ENCODE assay signal across 9 cellular contexts in the genomic region with DNA sequence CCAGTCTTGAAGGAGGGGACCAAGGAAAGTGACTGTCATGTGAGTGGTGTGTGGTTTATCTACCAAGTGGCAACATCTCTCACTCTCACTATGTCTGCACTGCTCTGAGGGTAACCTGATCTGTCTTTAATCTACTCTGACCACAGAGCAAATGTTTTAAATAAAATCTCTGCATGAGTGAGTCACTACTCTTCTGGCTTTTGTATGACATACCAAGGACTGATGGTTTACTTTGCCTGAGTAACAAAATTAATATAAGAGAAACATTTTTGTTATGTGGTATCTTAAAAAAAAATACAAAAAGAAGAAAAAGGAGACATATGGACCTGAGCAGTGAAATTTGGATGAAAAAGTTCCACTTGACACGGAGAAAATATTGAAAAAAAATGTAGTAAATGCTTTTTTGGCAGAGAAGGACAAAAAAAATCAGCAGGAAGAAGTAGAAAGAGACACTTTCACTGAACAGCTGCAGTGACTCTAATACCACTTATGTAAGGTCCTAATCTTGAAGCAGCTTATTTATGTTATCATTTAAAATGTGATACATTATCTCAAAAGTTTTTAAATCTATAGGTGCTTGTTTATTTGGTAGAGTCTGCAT.
A peak's percentile ranks its signal among the peaks of the same experiment; 100 is the strongest.
DNase-seq lines count a peak whose midpoint lies in the region; ATAC-seq, FAIRE-seq and TF ChIP-seq lines count a peak whose summit lies in the region.
"Had no signal": no experiment of that assay in that cellular context is flagged by ENCODE, and none has a peak within 500 bp of the region (broad histone marks: within the 10 kb centered on the region; RNA-seq: fewer than 3 reads in every experiment).

No MANE protein-coding gene starts in this region.

- H3K36me3 ChIP-seq in adrenal gland (replicated peaks in 1 of 2) (no peaks in the 10 kb centered on the region), keratinocyte (ENCODE audit: control insufficient read depth in 2 of 2, extremely low read depth in 1 of 2, insufficient read depth in 2 of 2, low read length in 2 of 2) (no peaks in the 10 kb centered on the region)

- H3K4me1 ChIP-seq in adrenal gland (replicated peaks in 1 of 2) (peaks cover 4 to 10% of the 10 kb centered on the region in 2 donors), keratinocyte (ENCODE audit: control insufficient read depth, extremely low read depth, insufficient read depth, low read length) (no peaks in the 10 kb centered on the region)

- H3K27ac ChIP-seq in adrenal gland (peak overlapping the region in 2 of 5 donors; percentile 53 to 68), keratinocyte (ENCODE audit: control insufficient read depth, insufficient read depth, low read length) (no peak overlapping the region), dorsolateral prefrontal cortex (no peak overlapping the region)

- H4K20me1 ChIP-seq in keratinocyte (ENCODE audit: control insufficient read depth, extremely low read depth, insufficient read depth, low read length): no peaks in the 10 kb centered on the region

- TF ChIP-seq POLR2A in adrenal gland (IDR thresholded peaks at IDR 0.05): peak in 1 of 2 donors; percentile 53

- H3K9me3 ChIP-seq in adrenal gland (replicated peaks in 1 of 3) (no peaks in the 10 kb centered on the region), keratinocyte (ENCODE audit: control insufficient read depth, low read depth, low read length) (no peaks in the 10 kb centered on the region)

- DNase-seq in AG04449 (ENCODE audit: low read depth, low spot score) (peak; percentile 59), adrenal gland (peak in 4 of 7 donors; percentile 3 to 14 (median 14)), keratinocyte (ENCODE audit: low read depth, low spot score) (no peak), NCI-H2227 (lab: John Stamatoyannopoulos, UW; ENCODE audit: unreplicated experiment) (no peak), dorsolateral prefrontal cortex (no peak), GM19238 (ENCODE audit: insufficient read length, low spot score) (no peak)
- DNase-seq: SIG-M5 had no signal

- no peaks in the 10 kb centered on the region for H3K79me2 ChIP-seq in keratinocyte (ENCODE audit: control insufficient read depth, insufficient read depth, low read length)

- peak; percentile 46 for ATAC-seq in HG03565 (IDR thresholded peaks at IDR 0.05; ENCODE audit: unreplicated experiment)
- ATAC-seq in GM18519 (IDR thresholded peaks at IDR 0.05; ENCODE audit: low FRiP score, unreplicated experiment): no peak

- H2AFZ ChIP-seq in keratinocyte (ENCODE audit: control insufficient read depth, low read length): no peak overlapping the region

- CTCF ChIA-PET in AG04449 (lab: Yijun Ruan, JAX): interaction anchor here (1.6 to 1.8 kb wide), 2 partner anchors 46 to 86 kb away, joined by 4 to 6 read pairs; no protein-coding TSS in a partner anchor

- peak; percentile 48 for FAIRE-seq in keratinocyte (lab: Jason Lieb, UNC)

- intact Hi-C loops in adrenal gland (cut with DNase I) (no loop called here), dorsolateral prefrontal cortex (cut with DNase I) (no loop called here)

- no peaks in the 10 kb centered on the region for H3K27me3 ChIP-seq in adrenal gland
- no peaks in the 10 kb centered on the region for H3K27me3 ChIP-seq in keratinocyte (ENCODE audit: control insufficient read depth, extremely low read depth, insufficient read depth, low read length)
- H3K27me3 ChIP-seq in dorsolateral prefrontal cortex: no peaks in the 10 kb centered on the region

- H3K9me1 ChIP-seq in keratinocyte (ENCODE audit: control insufficient read depth, extremely low read depth, insufficient read depth, low read length): no peaks in the 10 kb centered on the region

- 21 to 24% (median 22%) methylated on average over 1 of the region's 1 CpG for WGBS in adrenal gland, 4 donors

- no peak overlapping the region for H3K4me3 ChIP-seq in AG04449 (ENCODE audit: low read depth, low read length)
- H3K4me3 ChIP-seq in adrenal gland: no peak overlapping the region
- H3K4me3 ChIP-seq in keratinocyte (ENCODE audit: control insufficient read depth in 2 of 3, extremely low read depth in 1 of 3, insufficient read depth in 2 of 3, low read depth in 1 of 3, low read length in 3 of 3): no peak overlapping the region
- no peak overlapping the region for H3K4me3 ChIP-seq in dorsolateral prefrontal cortex

- H3K4me2 ChIP-seq in keratinocyte (ENCODE audit: control insufficient read depth, extremely low read depth, insufficient read depth, low read depth, low read length): no peak overlapping the region

- dilution Hi-C loops in keratinocyte (cut with MboI; ENCODE audit: extremely low pct_ligation_motif_present, low sequenced_read_pairs): no loop called here

- POLR2A ChIA-PET in AG04449 (lab: Yijun Ruan, JAX): no interaction called here

- no peak overlapping the region for H3K9ac ChIP-seq in keratinocyte (ENCODE audit: control insufficient read depth, extremely low read depth, insufficient read depth, low read length)

- TF ChIP-seq CTCF in AG04449 (IDR thresholded peaks at IDR 0.05; ENCODE audit: insufficient read depth, low read length, missing control alignments) (no peak), adrenal gland (IDR thresholded peaks at IDR 0.05) (no peak), keratinocyte (optimal IDR thresholded peaks at IDR 0.05 in 1 of 3, IDR thresholded peaks at IDR 0.05 in 1 of 3, conservative IDR thresholded peaks at IDR 0.05 in 1 of 3; ENCODE audit: extremely low read depth in 1 of 3, insufficient read depth in 2 of 3, low read length in 3 of 3) (no peak), dorsolateral prefrontal cortex (IDR thresholded peaks at IDR 0.05 in 54 of 56, conservative IDR thresholded peaks at IDR 0.05 in 2 of 56; ENCODE audit: low read depth in 1 of 56, partially characterized antibody in 56 of 56) (no peak)

Comparison
In these comparisons a context has a peak if more than half of its experiments do, and no peak if none do; other contexts are left out.
1. DNase-seq: peak in AG04449 (single experiment) and adrenal gland (4 of 7); none in keratinocyte (single experiment), NCI-H2227 (single experiment), dorsolateral prefrontal cortex (0 of 10) and GM19238 (single experiment).